ENCODE assay signal across 8 cellular contexts in genomic region chr7:144323359-144323758, GRCh38. TPM values are rescaled to one million over a fixed set of nuclear protein-coding genes. Genes with fewer than 3 reads are reported as not detected.
"Had no signal": no experiment of that assay in that cellular context is flagged by ENCODE, and none has a peak within 500 bp of the region (broad histone marks: within the 10 kb centered on the region; RNA-seq: fewer than 3 reads in every experiment).

No MANE protein-coding gene starts in this region.

RNA-seq across cellular contexts. Expression of gene OR2A1, which starts 11.1 kb away (rescaled TPM):
- total RNA-seq: LHCN-M2, MCF 10A, NCI-H460, OCI-LY7, PC-9, SJCRH30, SK-MEL-5 had no signal

RNA-seq across cellular contexts. Expression of gene ARHGEF5, which starts 31.8 kb away (rescaled TPM):
- total RNA-seq: OCI-LY7, SJCRH30, SK-MEL-5 had no signal

RNA-seq across cellular contexts. Expression of gene CTAGE8, which starts 54.3 kb away (rescaled TPM):
- total RNA-seq: OCI-LY7, RPMI7951, SJCRH30, SK-MEL-5 had no signal

RNA-seq across cellular contexts. Expression of gene OR2A7, which starts 58.8 kb away (rescaled TPM):
- total RNA-seq: LHCN-M2, NCI-H460, OCI-LY7, SJCRH30, SK-MEL-5 had no signal
